In the genomic region with DNA sequence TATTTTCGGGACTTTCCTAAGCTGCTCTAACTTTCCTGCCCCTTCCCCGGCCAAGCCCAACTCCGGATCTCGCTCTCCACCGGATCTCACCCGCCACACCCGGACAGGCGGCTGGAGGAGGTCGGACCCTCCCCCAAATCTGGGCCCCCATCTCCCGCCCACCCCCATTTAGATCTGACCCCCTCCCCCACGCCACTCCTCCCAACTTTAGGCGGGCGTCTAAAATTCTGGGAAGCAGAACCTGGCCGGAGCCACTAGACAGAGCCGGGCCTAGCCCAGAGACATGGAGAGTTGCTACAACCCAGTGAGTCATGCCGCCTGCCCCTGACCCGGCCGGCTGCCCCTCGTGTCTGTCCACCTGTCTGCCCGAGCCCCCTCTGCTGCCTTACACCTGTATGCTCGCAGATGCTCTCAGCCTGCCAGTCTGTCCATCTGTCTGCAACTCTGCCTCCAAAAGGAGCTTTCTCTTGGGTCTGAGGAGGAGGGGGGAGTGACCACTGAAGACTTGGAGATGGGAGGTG, we compare ENCODE assay signal across 1 cellular context.
A peak's percentile ranks its signal among the peaks of the same experiment; 100 is the strongest.
TF ChIP-seq lines count a peak whose summit lies in the region.

A gene (plus strand): TSS at position 29 of the 521 bp plus-strand sequence. CDS start 255 bp downstream, at position 284.

TF ChIP-seq in HEK293, 187 proteins besides CTCF, POLR2A, EP300 and RAD21 (continued from another document):
- TF ChIP-seq BCL11A (tag by site-specific recombination; IDR thresholded peaks at IDR 0.05; ENCODE audit: low read depth) = peak; percentile 32; the same call in 1 of the 2 replicates
